Comparison of ENCODE assay signal across 17 cellular contexts in genomic region chr7:28687631-28688030, GRCh38.
DNase-seq lines count a peak whose midpoint lies in the region; ATAC-seq and TF ChIP-seq lines count a peak whose summit lies in the region.
"Had no signal": no experiment of that assay in that cellular context is flagged by ENCODE, and none has a peak within 500 bp of the region (broad histone marks: within the 10 kb centered on the region; RNA-seq: fewer than 3 reads in every experiment).

No MANE protein-coding gene starts in this region.

- peak overlapping the region; percentile 85 for H3K4me2 ChIP-seq in osteoblast (ENCODE audit: insufficient read depth, low read length)

- 39% methylated on average over 5 of the region's 5 CpGs for WGBS in esophagus muscularis mucosa

- DNase-seq in KBM-7 (peak; percentile 7), esophagus muscularis mucosa (ENCODE audit: extremely low spot score) (no peak), osteoblast (ENCODE audit: insufficient read length, low spot score, missing footprints) (no peak), NCI-H1417 (lab: John Stamatoyannopoulos, UW) (no peak)
- DNase-seq: activated CD8-positive, alpha-beta T cell treated with anti-CD3 and anti-CD28 coated beads for 36 hours; activated effector memory CD4-positive, alpha-beta T cell treated with anti-CD3 and anti-CD28 coated beads, Interleukin-2, amount 50 U/mL, for 16 hours; AML-193; immature natural killer cell; MM.1S; NCI-H226; stimulated activated CD8-positive, alpha-beta memory T cell treated with anti-CD3 and anti-CD28 coated beads, Interleukin-4, amount 100 ng/mL, for 48 hours had no signal

- H3K4me1 ChIP-seq in ACC112 (ENCODE audit: control insufficient read depth, insufficient read depth, low read length, unreplicated experiment) (peaks cover 20% of the 10 kb centered on the region), esophagus muscularis mucosa (peaks cover 35 to 58% (median 46%) of the 10 kb centered on the region in 4 donors), osteoblast (ENCODE audit: insufficient read depth, low read length) (peaks cover 26% of the 10 kb centered on the region)

- no peaks in the 10 kb centered on the region for H3K79me2 ChIP-seq in ACC112 (ENCODE audit: control insufficient read depth, insufficient read depth, low read length, unreplicated experiment)
- peaks cover 18% of the 10 kb centered on the region for H3K79me2 ChIP-seq in osteoblast (ENCODE audit: insufficient read depth, low read length)

- TF ChIP-seq EP300 in esophagus muscularis mucosa (IDR thresholded peaks at IDR 0.05): no peak

- H3K27ac ChIP-seq in ACC112 (ENCODE audit: low read depth, low read length) (no peak overlapping the region), esophagus muscularis mucosa (replicated peaks in 1 of 4) (peak overlapping the region; percentile 79 to 93 (median 86)), osteoblast (ENCODE audit: low read depth, low read length) (no peak overlapping the region)
- H3K27ac ChIP-seq: HL-60 had no signal

- H3K27me3 ChIP-seq in ACC112 (ENCODE audit: insufficient read depth, low read length) (no peaks in the 10 kb centered on the region), esophagus muscularis mucosa (no peaks in the 10 kb centered on the region), osteoblast (ENCODE audit: insufficient read depth, low read length) (no peaks in the 10 kb centered on the region)

- in situ Hi-C loops in KBM-7 (cut with MboI; ENCODE audit: low pct_unique_long_range_greater_than_20kb, low sequenced_read_pairs): no loop called here

- intact Hi-C loops in esophagus muscularis mucosa (cut with DNase I): loop anchor here (5.0 kb wide), 1 partner anchor 270 kb away; no protein-coding TSS in a partner anchor

- H3K36me3 ChIP-seq in ACC112 (ENCODE audit: insufficient read depth, low read length) (no peaks in the 10 kb centered on the region), esophagus muscularis mucosa (no peaks in the 10 kb centered on the region), osteoblast (ENCODE audit: insufficient read depth, low read length) (no peaks in the 10 kb centered on the region)

- TF ChIP-seq CTCF in esophagus muscularis mucosa (IDR thresholded peaks at IDR 0.05) (no peak), osteoblast (IDR thresholded peaks at IDR 0.05; ENCODE audit: extremely low read depth, low read depth, low read length) (no peak)

- H3K9me3 ChIP-seq in esophagus muscularis mucosa (no peaks in the 10 kb centered on the region), osteoblast (ENCODE audit: low read depth, low read length) (no peaks in the 10 kb centered on the region)

- ATAC-seq in HG03342 (IDR thresholded peaks at IDR 0.05; ENCODE audit: unreplicated experiment): no peak
- no peak for ATAC-seq in HG03460 (IDR thresholded peaks at IDR 0.05; ENCODE audit: unreplicated experiment)
- no peak for ATAC-seq in HG03469 (IDR thresholded peaks at IDR 0.05; ENCODE audit: unreplicated experiment)
- ATAC-seq: activated CD8-positive, alpha-beta T cell treated with anti-CD3 and anti-CD28 coated beads for 36 hours; Panc1 had no signal

- H3K4me3 ChIP-seq in ACC112 (ENCODE audit: low read depth, low read length) (peak overlapping the region; percentile 77), esophagus muscularis mucosa (peak overlapping the region; percentile 44 to 58 (median 50)), osteoblast (ENCODE audit: insufficient read depth, low read length) (peak overlapping the region; percentile 71)

- H2AFZ ChIP-seq in ACC112 (ENCODE audit: low read length, unreplicated experiment): no peak overlapping the region
- H2AFZ ChIP-seq in osteoblast (ENCODE audit: low read length): no peak overlapping the region

- no peak for TF ChIP-seq POLR2A in esophagus muscularis mucosa (IDR thresholded peaks at IDR 0.05; ENCODE audit: low read depth)

- H4K20me1 ChIP-seq in osteoblast (ENCODE audit: insufficient read depth, low read length): no peaks in the 10 kb centered on the region

Comparison
In these comparisons a context has a peak if more than half of its experiments do, and no peak if none do; other contexts are left out.
1. H3K27ac ChIP-seq: peak in esophagus muscularis mucosa (4 of 4); none in ACC112 (single experiment) and osteoblast (single experiment).
2. Peak in every context shown above with its lines, with median percentiles within 50 percentile points of each other: H3K4me3 ChIP-seq.